Comparison of ENCODE assay signal across 1 cellular context in genomic region chr22:29916007-29916544, GRCh38.
TF ChIP-seq lines count a peak whose summit lies in the region.

No MANE protein-coding gene starts in this region.

TF ChIP-seq in GM23338, 12 proteins besides CTCF, POLR2A, EP300 and RAD21 (continued from another document):
- no peak for TF ChIP-seq STAT1 (IDR thresholded peaks at IDR 0.05; ENCODE audit: unreplicated experiment)
- no peak for TF ChIP-seq JUNB (IDR thresholded peaks at IDR 0.05; ENCODE audit: unreplicated experiment)
- TF ChIP-seq CREB1 (CRISPR knock-in tag; IDR thresholded peaks at IDR 0.05; ENCODE audit: low read depth), result no peak
- TF ChIP-seq, protein P1, sequence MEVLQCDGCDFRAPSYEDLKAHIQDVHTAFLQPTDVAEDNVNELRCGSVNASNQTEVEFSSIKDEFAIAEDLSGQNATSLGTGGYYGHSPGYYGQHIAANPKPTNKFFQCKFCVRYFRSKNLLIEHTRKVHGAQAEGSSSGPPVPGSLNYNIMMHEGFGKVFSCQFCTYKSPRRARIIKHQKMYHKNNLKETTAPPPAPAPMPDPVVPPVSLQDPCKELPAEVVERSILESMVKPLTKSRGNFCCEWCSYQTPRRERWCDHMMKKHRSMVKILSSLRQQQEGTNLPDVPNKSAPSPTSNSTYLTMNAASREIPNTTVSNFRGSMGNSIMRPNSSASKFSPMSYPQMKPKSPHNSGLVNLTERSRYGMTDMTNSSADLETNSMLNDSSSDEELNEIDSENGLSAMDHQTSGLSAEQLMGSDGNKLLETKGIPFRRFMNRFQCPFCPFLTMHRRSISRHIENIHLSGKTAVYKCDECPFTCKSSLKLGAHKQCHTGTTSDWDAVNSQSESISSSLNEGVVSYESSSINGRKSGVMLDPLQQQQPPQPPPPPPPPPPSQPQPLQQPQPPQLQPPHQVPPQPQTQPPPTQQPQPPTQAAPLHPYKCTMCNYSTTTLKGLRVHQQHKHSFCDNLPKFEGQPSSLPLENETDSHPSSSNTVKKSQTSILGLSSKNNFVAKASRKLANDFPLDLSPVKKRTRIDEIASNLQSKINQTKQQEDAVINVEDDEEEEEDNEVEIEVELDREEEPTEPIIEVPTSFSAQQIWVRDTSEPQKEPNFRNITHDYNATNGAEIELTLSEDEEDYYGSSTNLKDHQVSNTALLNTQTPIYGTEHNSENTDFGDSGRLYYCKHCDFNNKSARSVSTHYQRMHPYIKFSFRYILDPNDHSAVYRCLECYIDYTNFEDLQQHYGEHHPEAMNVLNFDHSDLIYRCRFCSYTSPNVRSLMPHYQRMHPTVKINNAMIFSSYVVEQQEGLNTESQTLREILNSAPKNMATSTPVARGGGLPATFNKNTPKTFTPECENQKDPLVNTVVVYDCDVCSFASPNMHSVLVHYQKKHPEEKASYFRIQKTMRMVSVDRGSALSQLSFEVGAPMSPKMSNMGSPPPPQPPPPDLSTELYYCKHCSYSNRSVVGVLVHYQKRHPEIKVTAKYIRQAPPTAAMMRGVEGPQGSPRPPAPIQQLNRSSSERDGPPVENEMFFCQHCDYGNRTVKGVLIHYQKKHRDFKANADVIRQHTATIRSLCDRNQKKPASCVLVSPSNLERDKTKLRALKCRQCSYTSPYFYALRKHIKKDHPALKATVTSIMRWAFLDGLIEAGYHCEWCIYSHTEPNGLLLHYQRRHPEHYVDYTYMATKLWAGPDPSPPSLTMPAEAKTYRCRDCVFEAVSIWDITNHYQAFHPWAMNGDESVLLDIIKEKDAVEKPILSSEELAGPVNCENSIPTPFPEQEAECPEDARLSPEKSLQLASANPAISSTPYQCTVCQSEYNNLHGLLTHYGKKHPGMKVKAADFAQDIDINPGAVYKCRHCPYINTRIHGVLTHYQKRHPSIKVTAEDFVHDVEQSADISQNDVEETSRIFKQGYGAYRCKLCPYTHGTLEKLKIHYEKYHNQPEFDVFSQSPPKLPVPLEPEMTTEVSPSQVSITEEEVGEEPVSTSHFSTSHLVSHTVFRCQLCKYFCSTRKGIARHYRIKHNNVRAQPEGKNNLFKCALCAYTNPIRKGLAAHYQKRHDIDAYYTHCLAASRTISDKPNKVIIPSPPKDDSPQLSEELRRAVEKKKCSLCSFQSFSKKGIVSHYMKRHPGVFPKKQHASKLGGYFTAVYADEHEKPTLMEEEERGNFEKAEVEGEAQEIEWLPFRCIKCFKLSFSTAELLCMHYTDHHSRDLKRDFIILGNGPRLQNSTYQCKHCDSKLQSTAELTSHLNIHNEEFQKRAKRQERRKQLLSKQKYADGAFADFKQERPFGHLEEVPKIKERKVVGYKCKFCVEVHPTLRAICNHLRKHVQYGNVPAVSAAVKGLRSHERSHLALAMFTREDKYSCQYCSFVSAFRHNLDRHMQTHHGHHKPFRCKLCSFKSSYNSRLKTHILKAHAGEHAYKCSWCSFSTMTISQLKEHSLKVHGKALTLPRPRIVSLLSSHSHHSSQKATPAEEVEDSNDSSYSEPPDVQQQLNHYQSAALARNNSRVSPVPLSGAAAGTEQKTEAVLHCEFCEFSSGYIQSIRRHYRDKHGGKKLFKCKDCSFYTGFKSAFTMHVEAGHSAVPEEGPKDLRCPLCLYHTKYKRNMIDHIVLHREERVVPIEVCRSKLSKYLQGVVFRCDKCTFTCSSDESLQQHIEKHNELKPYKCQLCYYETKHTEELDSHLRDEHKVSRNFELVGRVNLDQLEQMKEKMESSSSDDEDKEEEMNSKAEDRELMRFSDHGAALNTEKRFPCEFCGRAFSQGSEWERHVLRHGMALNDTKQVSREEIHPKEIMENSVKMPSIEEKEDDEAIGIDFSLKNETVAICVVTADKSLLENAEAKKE (CRISPR knock-in tag; IDR thresholded peaks at IDR 0.05), result no peak
